Comparison of ENCODE assay signal across 1 cellular context in the genomic region with DNA sequence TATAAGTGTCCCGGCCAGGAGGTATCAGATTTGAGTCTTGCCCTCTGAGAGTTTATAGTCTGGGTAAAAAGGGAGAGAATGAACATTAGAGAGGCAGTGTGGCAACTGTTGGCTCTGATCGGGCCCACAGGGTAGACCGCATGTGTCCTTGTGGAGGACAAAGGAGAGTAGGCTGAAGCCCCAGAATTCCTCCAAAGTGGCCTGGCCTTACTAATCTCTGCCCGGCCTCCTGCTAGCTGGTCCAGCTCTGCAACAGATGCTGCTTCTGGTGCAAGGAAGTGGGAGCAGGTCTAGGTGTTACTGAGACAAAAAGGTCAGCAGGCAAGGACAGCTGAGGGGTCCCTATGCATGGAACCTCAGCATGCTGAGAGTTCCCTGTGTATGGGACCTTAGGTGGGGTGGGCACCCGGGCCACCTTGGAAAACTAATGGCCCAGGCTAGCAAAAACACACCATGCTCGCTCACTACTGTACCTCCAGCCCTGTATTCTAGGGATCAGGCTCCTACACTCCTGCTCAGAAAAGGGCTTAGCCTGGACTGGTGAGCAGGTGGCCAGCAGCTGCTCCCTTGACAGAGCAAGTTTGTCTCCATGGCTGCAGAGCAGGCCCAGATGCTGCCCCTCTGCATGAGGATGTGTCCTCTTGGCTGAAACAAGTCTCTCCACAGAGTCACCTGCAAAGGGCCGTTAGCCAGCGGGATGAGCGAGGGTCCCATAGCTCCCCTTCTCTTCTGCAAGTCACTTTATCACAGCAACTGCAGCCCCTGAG.
TF ChIP-seq lines count a peak whose summit lies in the region.

No MANE protein-coding gene starts in this region.

TF ChIP-seq in GM23338, 12 proteins besides CTCF, POLR2A, EP300 and RAD21 (continued from another document):
- no peak for TF ChIP-seq EZH2 (IDR thresholded peaks at IDR 0.05; ENCODE audit: low read depth, unreplicated experiment)
- TF ChIP-seq EZH2phosphoT487 (IDR thresholded peaks at IDR 0.05; ENCODE audit: unreplicated experiment): no peak
- TF ChIP-seq, protein P1, sequence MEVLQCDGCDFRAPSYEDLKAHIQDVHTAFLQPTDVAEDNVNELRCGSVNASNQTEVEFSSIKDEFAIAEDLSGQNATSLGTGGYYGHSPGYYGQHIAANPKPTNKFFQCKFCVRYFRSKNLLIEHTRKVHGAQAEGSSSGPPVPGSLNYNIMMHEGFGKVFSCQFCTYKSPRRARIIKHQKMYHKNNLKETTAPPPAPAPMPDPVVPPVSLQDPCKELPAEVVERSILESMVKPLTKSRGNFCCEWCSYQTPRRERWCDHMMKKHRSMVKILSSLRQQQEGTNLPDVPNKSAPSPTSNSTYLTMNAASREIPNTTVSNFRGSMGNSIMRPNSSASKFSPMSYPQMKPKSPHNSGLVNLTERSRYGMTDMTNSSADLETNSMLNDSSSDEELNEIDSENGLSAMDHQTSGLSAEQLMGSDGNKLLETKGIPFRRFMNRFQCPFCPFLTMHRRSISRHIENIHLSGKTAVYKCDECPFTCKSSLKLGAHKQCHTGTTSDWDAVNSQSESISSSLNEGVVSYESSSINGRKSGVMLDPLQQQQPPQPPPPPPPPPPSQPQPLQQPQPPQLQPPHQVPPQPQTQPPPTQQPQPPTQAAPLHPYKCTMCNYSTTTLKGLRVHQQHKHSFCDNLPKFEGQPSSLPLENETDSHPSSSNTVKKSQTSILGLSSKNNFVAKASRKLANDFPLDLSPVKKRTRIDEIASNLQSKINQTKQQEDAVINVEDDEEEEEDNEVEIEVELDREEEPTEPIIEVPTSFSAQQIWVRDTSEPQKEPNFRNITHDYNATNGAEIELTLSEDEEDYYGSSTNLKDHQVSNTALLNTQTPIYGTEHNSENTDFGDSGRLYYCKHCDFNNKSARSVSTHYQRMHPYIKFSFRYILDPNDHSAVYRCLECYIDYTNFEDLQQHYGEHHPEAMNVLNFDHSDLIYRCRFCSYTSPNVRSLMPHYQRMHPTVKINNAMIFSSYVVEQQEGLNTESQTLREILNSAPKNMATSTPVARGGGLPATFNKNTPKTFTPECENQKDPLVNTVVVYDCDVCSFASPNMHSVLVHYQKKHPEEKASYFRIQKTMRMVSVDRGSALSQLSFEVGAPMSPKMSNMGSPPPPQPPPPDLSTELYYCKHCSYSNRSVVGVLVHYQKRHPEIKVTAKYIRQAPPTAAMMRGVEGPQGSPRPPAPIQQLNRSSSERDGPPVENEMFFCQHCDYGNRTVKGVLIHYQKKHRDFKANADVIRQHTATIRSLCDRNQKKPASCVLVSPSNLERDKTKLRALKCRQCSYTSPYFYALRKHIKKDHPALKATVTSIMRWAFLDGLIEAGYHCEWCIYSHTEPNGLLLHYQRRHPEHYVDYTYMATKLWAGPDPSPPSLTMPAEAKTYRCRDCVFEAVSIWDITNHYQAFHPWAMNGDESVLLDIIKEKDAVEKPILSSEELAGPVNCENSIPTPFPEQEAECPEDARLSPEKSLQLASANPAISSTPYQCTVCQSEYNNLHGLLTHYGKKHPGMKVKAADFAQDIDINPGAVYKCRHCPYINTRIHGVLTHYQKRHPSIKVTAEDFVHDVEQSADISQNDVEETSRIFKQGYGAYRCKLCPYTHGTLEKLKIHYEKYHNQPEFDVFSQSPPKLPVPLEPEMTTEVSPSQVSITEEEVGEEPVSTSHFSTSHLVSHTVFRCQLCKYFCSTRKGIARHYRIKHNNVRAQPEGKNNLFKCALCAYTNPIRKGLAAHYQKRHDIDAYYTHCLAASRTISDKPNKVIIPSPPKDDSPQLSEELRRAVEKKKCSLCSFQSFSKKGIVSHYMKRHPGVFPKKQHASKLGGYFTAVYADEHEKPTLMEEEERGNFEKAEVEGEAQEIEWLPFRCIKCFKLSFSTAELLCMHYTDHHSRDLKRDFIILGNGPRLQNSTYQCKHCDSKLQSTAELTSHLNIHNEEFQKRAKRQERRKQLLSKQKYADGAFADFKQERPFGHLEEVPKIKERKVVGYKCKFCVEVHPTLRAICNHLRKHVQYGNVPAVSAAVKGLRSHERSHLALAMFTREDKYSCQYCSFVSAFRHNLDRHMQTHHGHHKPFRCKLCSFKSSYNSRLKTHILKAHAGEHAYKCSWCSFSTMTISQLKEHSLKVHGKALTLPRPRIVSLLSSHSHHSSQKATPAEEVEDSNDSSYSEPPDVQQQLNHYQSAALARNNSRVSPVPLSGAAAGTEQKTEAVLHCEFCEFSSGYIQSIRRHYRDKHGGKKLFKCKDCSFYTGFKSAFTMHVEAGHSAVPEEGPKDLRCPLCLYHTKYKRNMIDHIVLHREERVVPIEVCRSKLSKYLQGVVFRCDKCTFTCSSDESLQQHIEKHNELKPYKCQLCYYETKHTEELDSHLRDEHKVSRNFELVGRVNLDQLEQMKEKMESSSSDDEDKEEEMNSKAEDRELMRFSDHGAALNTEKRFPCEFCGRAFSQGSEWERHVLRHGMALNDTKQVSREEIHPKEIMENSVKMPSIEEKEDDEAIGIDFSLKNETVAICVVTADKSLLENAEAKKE (CRISPR knock-in tag; IDR thresholded peaks at IDR 0.05): no peak
- TF ChIP-seq, protein P2, sequence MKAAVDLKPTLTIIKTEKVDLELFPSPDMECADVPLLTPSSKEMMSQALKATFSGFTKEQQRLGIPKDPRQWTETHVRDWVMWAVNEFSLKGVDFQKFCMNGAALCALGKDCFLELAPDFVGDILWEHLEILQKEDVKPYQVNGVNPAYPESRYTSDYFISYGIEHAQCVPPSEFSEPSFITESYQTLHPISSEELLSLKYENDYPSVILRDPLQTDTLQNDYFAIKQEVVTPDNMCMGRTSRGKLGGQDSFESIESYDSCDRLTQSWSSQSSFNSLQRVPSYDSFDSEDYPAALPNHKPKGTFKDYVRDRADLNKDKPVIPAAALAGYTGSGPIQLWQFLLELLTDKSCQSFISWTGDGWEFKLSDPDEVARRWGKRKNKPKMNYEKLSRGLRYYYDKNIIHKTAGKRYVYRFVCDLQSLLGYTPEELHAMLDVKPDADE (IDR thresholded peaks at IDR 0.05): no peak
- no peak for TF ChIP-seq STAT1 (IDR thresholded peaks at IDR 0.05; ENCODE audit: unreplicated experiment)
- no peak for TF ChIP-seq POLR2AphosphoS5 (IDR thresholded peaks at IDR 0.05; ENCODE audit: low read depth)
- no peak for TF ChIP-seq ZNF331 (CRISPR knock-in tag; IDR thresholded peaks at IDR 0.05; ENCODE audit: low read depth)
